Comparison of ENCODE assay signal across 8 cellular contexts in genomic region chr15:67839358-67839928, GRCh38. TPM values are rescaled to one million over a fixed set of nuclear protein-coding genes. Genes with fewer than 3 reads are reported as not detected.
A peak's percentile ranks its signal among the peaks of the same experiment; 100 is the strongest.
DNase-seq lines count a peak whose midpoint lies in the region; ATAC-seq and TF ChIP-seq lines count a peak whose summit lies in the region.

No MANE protein-coding gene starts in this region.

- intact Hi-C loops in right lobe of liver (cut with DNase I) = loop anchor here in 1 of 2 donors (10.0 kb wide), 2 partner anchors 335 to 375 kb away; no protein-coding TSS in a partner anchor

- DNase-seq in AG09309 (ENCODE audit: low read depth) (no peak), SJSA1 (ENCODE audit: low read depth in 1 of 2, low spot score in 2 of 2) (peak in 1 of 2 experiments; percentile 80), choroid plexus epithelial cell (ENCODE audit: low read depth) (peak; percentile 57), right lobe of liver (no peak)
- peak; percentile 61 for DNase-seq in Jurkat, Clone E6-1 (ENCODE audit: low read depth, low spot score)

- 6% methylated on average over 12 of the region's 12 CpGs for WGBS in right lobe of liver (ENCODE audit: insufficient coverage, low coverage, low lambda C conversion rate, missing lambda C conversion rate)

- H3K9me3 ChIP-seq in SJSA1 (replicated peaks) (no peaks in the 10 kb centered on the region), right lobe of liver (no peaks in the 10 kb centered on the region)

- no peak overlapping the region; the same call in 1 of the 2 replicates for H3K27ac ChIP-seq in SJSA1
- peak overlapping the region; percentile 92 to 93 (median 92) for H3K27ac ChIP-seq in right lobe of liver
- H3K27ac ChIP-seq in temporal lobe (ENCODE audit: low read depth, low read length) = peak overlapping the region; percentile 86

- H3K27me3 ChIP-seq in SJSA1 (replicated peaks) = peaks cover 21% of the 10 kb centered on the region
- H3K27me3 ChIP-seq in right lobe of liver = peaks cover 0 to 16% of the 10 kb centered on the region in 2 donors

- H3K4me3 ChIP-seq in AG09309 (ENCODE audit: control insufficient read depth, low read depth, low read length) = peak overlapping the region; percentile 26
- peak overlapping the region; percentile 83 for H3K4me3 ChIP-seq in Jurkat, Clone E6-1 (ENCODE audit: low read length)
- peak overlapping the region; percentile 68 for H3K4me3 ChIP-seq in SJSA1
- peak overlapping the region; percentile 44 for H3K4me3 ChIP-seq in choroid plexus epithelial cell (ENCODE audit: low read depth, low read length)
- peak overlapping the region; percentile 71 to 95 (median 71) for H3K4me3 ChIP-seq in right lobe of liver

- H3K36me3 ChIP-seq in SJSA1 (peaks cover 3% of the 10 kb centered on the region; the same call in 1 of the 2 replicates), right lobe of liver (no peaks in the 10 kb centered on the region)

- ATAC-seq in GM18520 (IDR thresholded peaks at IDR 0.05; ENCODE audit: unreplicated experiment) (peak; percentile 4), right lobe of liver (peak; percentile 11 to 34 (median 22)), HG03095 (IDR thresholded peaks at IDR 0.05; ENCODE audit: unreplicated experiment) (no peak)

- H3K4me1 ChIP-seq in SJSA1 (replicated peaks) = peaks cover 36% of the 10 kb centered on the region
- peaks cover 0 to 33% (median 15%) of the 10 kb centered on the region in 4 donors for H3K4me1 ChIP-seq in right lobe of liver

- TF ChIP-seq POLR2A in right lobe of liver (IDR thresholded peaks at IDR 0.05) = no peak

- no peak for TF ChIP-seq CTCF in AG09309 (IDR thresholded peaks at IDR 0.05; ENCODE audit: control insufficient read depth, insufficient read depth, low read depth, low read length, missing control alignments)
- TF ChIP-seq CTCF in choroid plexus epithelial cell (conservative IDR thresholded peaks at IDR 0.05; ENCODE audit: low read depth, low read length) = no peak
- TF ChIP-seq CTCF in right lobe of liver (IDR thresholded peaks at IDR 0.05) = no peak

RNA-seq across cellular contexts. Expression of gene RNU6-1, which starts 0.4 kb away (rescaled TPM):
- not detected for polyA plus RNA-seq in Jurkat, Clone E6-1 (2012; ENCODE audit: insufficient read depth, insufficient read length)
- not detected in 2 replicates for total RNA-seq in SJSA1 (2014; rRNA removed; shearing (Covaris generic))
- not detected for total RNA-seq in right lobe of liver
- not detected for total RNA-seq in temporal lobe

RNA-seq across cellular contexts. Expression of gene SKOR1, which starts 14.1 kb away (rescaled TPM):
- polyA plus RNA-seq in Jurkat, Clone E6-1 (2012; ENCODE audit: insufficient read depth, insufficient read length) = not detected
- not detected in 2 replicates for total RNA-seq in SJSA1 (2014; rRNA removed; shearing (Covaris generic))
- total RNA-seq in right lobe of liver = under 1 TPM in 5 of 6 experiments, not detected in 1; 0.05 to 0.21 (median 0.09) TPM
- 0.25 TPM for total RNA-seq in temporal lobe

Comparison
In these comparisons a context has a peak if more than half of its experiments do, and no peak if none do; other contexts are left out.
1. DNase-seq: peak in Jurkat, Clone E6-1 (single experiment) and choroid plexus epithelial cell (single experiment); none in AG09309 (single experiment) and right lobe of liver (0 of 3).
2. H3K4me3 ChIP-seq: peak in every context shown above with its lines; median percentile 83 in Jurkat, Clone E6-1; 71 in right lobe of liver; 68 in SJSA1; 44 in choroid plexus epithelial cell; 26 in AG09309.